Comparison of ENCODE assay signal across 15 cellular contexts in genomic region chr1:64098436-64098835, GRCh38.
"Had no signal": no experiment of that assay in that cellular context is flagged by ENCODE, and none has a peak within 500 bp of the region (broad histone marks: within the 10 kb centered on the region; RNA-seq: fewer than 3 reads in every experiment).

No MANE protein-coding gene starts in this region.

- H3K9me3 Mint-ChIP-seq: activated B cell treated with CpG ODN at 0.5 μM for 24 hours; activated naive CD8-positive, alpha-beta T cell treated with anti-CD3 and anti-CD28 coated beads, Interleukin-2, amount 10 ng/mL, durations not matched to agents 7 days and 5 days; activated T-cell treated with anti-CD3 and anti-CD28 coated beads, Interleukin-2, amount 50 U/mL, for 72 hours; brain; natural killer cell; stimulated activated naive CD8-positive, alpha-beta T cell treated with anti-CD3 and anti-CD28 coated beads, Interleukin-15, amount 100 ng/mL, for 72 hours had no signal

- H3K27ac ChIP-seq: foreskin keratinocyte, prostate gland, testis had no signal

- DNase-seq: activated B cell treated with CpG ODN at 0.5 μM for 24 hours; activated CD4-positive, alpha-beta T cell treated with anti-CD3 and anti-CD28 coated beads for 48 hours; activated CD8-positive, alpha-beta memory T cell treated with anti-CD3 and anti-CD28 coated beads, Interleukin-2, amount 50 U/mL, for 4 hours; activated CD8-positive, alpha-beta T cell treated with anti-CD3 and anti-CD28 coated beads, Interleukin-2, amount 10 ng/mL, durations not matched to agents 7 days and 5 days; activated naive CD8-positive, alpha-beta T cell treated with anti-CD3 and anti-CD28 coated beads, Interleukin-2, amount 10 ng/mL, durations not matched to agents 7 days and 5 days; activated T-cell treated with anti-CD3 and anti-CD28 coated beads, Interleukin-2, amount 50 U/mL, for 72 hours; effector CD8-positive, alpha-beta T cell; foreskin keratinocyte; mammary epithelial cell; natural killer cell; stimulated activated CD4-positive, alpha-beta T cell treated with anti-CD3 and anti-CD28 coated beads, Interleukin-1b, Interleukin-23, amount 100 ng/mL, for 48 hours; stimulated activated naive CD8-positive, alpha-beta T cell treated with anti-CD3 and anti-CD28 coated beads, Interleukin-15, amount 100 ng/mL, for 72 hours; testis had no signal

- H3K4me3 Mint-ChIP-seq: activated B cell treated with CpG ODN at 0.5 μM for 24 hours; activated CD8-positive, alpha-beta T cell treated with anti-CD3 and anti-CD28 coated beads, Interleukin-2, amount 10 ng/mL, durations not matched to agents 7 days and 5 days; activated naive CD8-positive, alpha-beta T cell treated with anti-CD3 and anti-CD28 coated beads, Interleukin-2, amount 10 ng/mL, durations not matched to agents 7 days and 5 days; activated T-cell treated with anti-CD3 and anti-CD28 coated beads, Interleukin-2, amount 50 U/mL, for 72 hours; brain; natural killer cell; stimulated activated naive CD8-positive, alpha-beta T cell treated with anti-CD3 and anti-CD28 coated beads, Interleukin-15, amount 100 ng/mL, for 72 hours had no signal

- H3K9me3 ChIP-seq: prostate gland, testis had no signal

- H3K27me3 ChIP-seq: foreskin keratinocyte, testis had no signal

- H3K27ac Mint-ChIP-seq: activated B cell treated with CpG ODN at 0.5 μM for 24 hours; activated CD8-positive, alpha-beta T cell treated with anti-CD3 and anti-CD28 coated beads, Interleukin-2, amount 10 ng/mL, durations not matched to agents 7 days and 5 days; activated naive CD8-positive, alpha-beta T cell treated with anti-CD3 and anti-CD28 coated beads, Interleukin-2, amount 10 ng/mL, durations not matched to agents 7 days and 5 days; activated T-cell treated with anti-CD3 and anti-CD28 coated beads, Interleukin-2, amount 50 U/mL, for 72 hours; natural killer cell; stimulated activated naive CD8-positive, alpha-beta T cell treated with anti-CD3 and anti-CD28 coated beads, Interleukin-15, amount 100 ng/mL, for 72 hours had no signal

- H3K4me1 Mint-ChIP-seq: activated B cell treated with CpG ODN at 0.5 μM for 24 hours; activated naive CD8-positive, alpha-beta T cell treated with anti-CD3 and anti-CD28 coated beads, Interleukin-2, amount 10 ng/mL, durations not matched to agents 7 days and 5 days; natural killer cell; stimulated activated naive CD8-positive, alpha-beta T cell treated with anti-CD3 and anti-CD28 coated beads, Interleukin-15, amount 100 ng/mL, for 72 hours had no signal

- H3K36me3 ChIP-seq: prostate gland had no signal

- H3K4me3 ChIP-seq: prostate gland, testis had no signal

- H3K4me1 ChIP-seq: prostate gland, testis had no signal

- ATAC-seq: activated CD8-positive, alpha-beta T cell treated with anti-CD3 and anti-CD28 coated beads, Interleukin-2, amount 10 ng/mL, durations not matched to agents 7 days and 5 days; activated T-cell treated with anti-CD3 and anti-CD28 coated beads, Interleukin-2, amount 50 U/mL, for 72 hours; foreskin keratinocyte; natural killer cell; stimulated activated naive CD8-positive, alpha-beta T cell treated with anti-CD3 and anti-CD28 coated beads, Interleukin-15, amount 100 ng/mL, for 72 hours had no signal

- H3K27me3 Mint-ChIP-seq: activated naive CD8-positive, alpha-beta T cell treated with anti-CD3 and anti-CD28 coated beads, Interleukin-2, amount 10 ng/mL, durations not matched to agents 7 days and 5 days had no signal

- H3K36me3 Mint-ChIP-seq: activated naive CD8-positive, alpha-beta T cell treated with anti-CD3 and anti-CD28 coated beads, Interleukin-2, amount 10 ng/mL, durations not matched to agents 7 days and 5 days; brain; natural killer cell had no signal
